ENCODE assay signal across 8 cellular contexts in genomic region chr1:165828103-165828558, GRCh38. TPM values are rescaled to one million over a fixed set of nuclear protein-coding genes. Genes with fewer than 3 reads are reported as not detected.
DNase-seq lines count a peak whose midpoint lies in the region; ATAC-seq, FAIRE-seq and TF ChIP-seq lines count a peak whose summit lies in the region.

No MANE protein-coding gene starts in this region.

- H2AFZ ChIP-seq in HepG2 (ENCODE audit: low read length) = peak overlapping the region; percentile 61

- peak overlapping the region; percentile 95 for H3K27ac Mint-ChIP-seq in HFFc6

- CTCF ChIA-PET in HepG2 (lab: Yijun Ruan, JAX; ENCODE audit: low intra/inter-chr PET ratio, low total read pairs) = no interaction called here

- DNase-seq in NCI-H524 (lab: John Stamatoyannopoulos, UW) (peak; percentile 47 to 57), NCI-H524 treated with DMSO at 0.1 percent for 48 hours (lab: John Stamatoyannopoulos, UW) (no peak), HFFc6 (peak; percentile 3), NAMALWA (ENCODE audit: low spot score) (peak; percentile 79), cerebellum (ENCODE audit: low spot score) (peak; percentile 60), HepG2 (ENCODE audit: low spot score) (peak; percentile 21)
- DNase-seq in stimulated activated CD4-positive, alpha-beta T cell treated with anti-CD3 and anti-CD28 coated beads, Interleukin-4, amount 100 ng/mL, for 48 hours (ENCODE audit: low read depth in 2 of 2) = peak; percentile 28 to 46

- no peak for FAIRE-seq in HepG2 (lab: Jason Lieb, UNC)

- H3K36me3 Mint-ChIP-seq in HFFc6 (ENCODE audit: low read depth) = peaks cover 8% of the 10 kb centered on the region

- TF ChIP-seq EP300 in HepG2 (IDR thresholded peaks at IDR 0.05; ENCODE audit: low read depth in 2 of 2, low read length in 2 of 2) (no peak), HepG2 (CRISPR knock-in tag; IDR thresholded peaks at IDR 0.05; ENCODE audit: borderline replicate concordance) (no peak)

- WGBS in HepG2 (ENCODE audit: low lambda C conversion rate) = 2% methylated on average over 12 of the region's 43 CpGs

- H3K4me2 ChIP-seq in HepG2 (ENCODE audit: low read depth, low read length) = peak overlapping the region; percentile 92

- peaks cover 49% of the 10 kb centered on the region for H3K79me2 ChIP-seq in HepG2 (ENCODE audit: insufficient read depth, low read length)

- peak; percentile 52 to 56; a peak in 2 of 4 replicates for TF ChIP-seq POLR2A in HepG2 (IDR thresholded peaks at IDR 0.05; ENCODE audit: insufficient read depth in 1 of 2, low read depth in 2 of 2, low read length in 2 of 2)

- H3K27ac ChIP-seq in VCaP (peak overlapping the region; percentile 96), HepG2 (ENCODE audit: extremely low read length, insufficient read depth, low read length) (peak overlapping the region; percentile 94)

- H3K9me3 Mint-ChIP-seq in HFFc6 = no peaks in the 10 kb centered on the region

- peaks cover 44% of the 10 kb centered on the region for H3K4me1 ChIP-seq in HepG2 (ENCODE audit: insufficient read depth, low read length)

- H3K4me3 ChIP-seq in HepG2 (replicated peaks in 1 of 3; ENCODE audit: insufficient read depth in 1 of 3, low read depth in 2 of 3, low read length in 3 of 3) = peak overlapping the region; percentile 81 to 87 (median 86)

- peak overlapping the region; percentile 94 for H3K9ac ChIP-seq in HepG2 (ENCODE audit: insufficient read depth, low read depth, low read length)

- H3K4me1 Mint-ChIP-seq in HFFc6 (ENCODE audit: low read depth) = peaks cover 31% of the 10 kb centered on the region

- H4K20me1 ChIP-seq in HepG2 (ENCODE audit: insufficient read depth, low read length) = peaks cover 4% of the 10 kb centered on the region

- H3K36me3 ChIP-seq in HepG2 (replicated peaks in 1 of 2; ENCODE audit: control insufficient read depth in 1 of 2, insufficient read depth in 2 of 2, low read length in 2 of 2) = peaks cover 0 to 4% of the 10 kb centered on the region in 2 experiments; a peak in 1 of 5 replicates

- POLR2A ChIA-PET in HepG2 (lab: Yijun Ruan, JAX) = interaction anchor here (1.4 to 2.4 kb wide), 11 partner anchors 9 to 198 kb away, joined by 3 to 22 read pairs (median 6); partner anchors contain the start of genes MGST3 and TMCO1

- intact Hi-C loops in HepG2 (cut with micrococcal nuclease; ENCODE audit: unreplicated experiment) = loop anchor here (2.0 kb wide), 2 partner anchors 43 to 83 kb away; no protein-coding TSS in a partner anchor

- H3K4me3 Mint-ChIP-seq in HFFc6 = peak overlapping the region; percentile 98

- H3K27me3 Mint-ChIP-seq in HFFc6 (ENCODE audit: insufficient read depth) = peaks cover 1% of the 10 kb centered on the region

- ATAC-seq in HepG2 = peak; percentile 56

- BruUV-seq in HepG2 (replicated peaks; lab: Mats Ljungman, UMichigan) = no TSS peak

- no peak; the same call in none of the 2 replicates for TF ChIP-seq RAD21 in HepG2 (CRISPR knock-in tag; IDR thresholded peaks at IDR 0.05)

- TF ChIP-seq CTCF in HFFc6 (IDR thresholded peaks at IDR 0.05) (no peak), VCaP (conservative IDR thresholded peaks at IDR 0.05) (no peak), HepG2 (CRISPR knock-in tag; IDR thresholded peaks at IDR 0.05) (no peak; the same call in 1 of the 2 replicates)

- H3K9me3 ChIP-seq in HepG2 (ENCODE audit: low read length) = no peaks in the 10 kb centered on the region

- in situ Hi-C loops in HepG2 (cut with HindIII; ENCODE audit: extremely low pct_ligation_motif_present, low pct_unique_long_range_greater_than_20kb) = loop anchor here (5.0 kb wide), 1 partner anchor 79 kb away; no protein-coding TSS in a partner anchor

- peaks cover 0 to 4% of the 10 kb centered on the region in 2 experiments; a peak in 2 of 5 replicates for H3K27me3 ChIP-seq in HepG2 (ENCODE audit: control insufficient read depth in 1 of 2, insufficient read depth in 2 of 2, low read length in 2 of 2)

TF ChIP-seq in HepG2, 621 proteins besides CTCF, POLR2A, EP300 and RAD21 (continues in another document):
- TF ChIP-seq E2F5 (CRISPR knock-in tag; conservative IDR thresholded peaks at IDR 0.05) (0 out of 2 replicates have a peak, but pooled peaks have one; percentile 51), ZNF709 (CRISPR knock-in tag; IDR thresholded peaks at IDR 0.05) (no peak), ZBTB7A (CRISPR knock-in tag; IDR thresholded peaks at IDR 0.05) (peak; percentile 56), ASH2L (IDR thresholded peaks at IDR 0.05; ENCODE audit: insufficient read length, low read depth, low read length) (peak; percentile 47), CBX2 (IDR thresholded peaks at IDR 0.05; ENCODE audit: low read depth, low read length) (no peak), CBX2 (CRISPR knock-in tag; IDR thresholded peaks at IDR 0.05; ENCODE audit: low read depth) (no peak), ZNF746 (CRISPR knock-in tag; IDR thresholded peaks at IDR 0.05) (peak; percentile 29; the same call in 1 of the 2 replicates), FOSL2 (CRISPR knock-in tag; IDR thresholded peaks at IDR 0.05) (0 out of 2 replicates have a peak, but pooled peaks have one; percentile 4), KMT2B (CRISPR knock-in tag; IDR thresholded peaks at IDR 0.05) (0 out of 2 replicates have a peak, but pooled peaks have one; percentile 35)

RNA-seq across cellular contexts. Expression of gene UCK2, which starts 0.7 kb away (rescaled TPM):
- 10 to 100 TPM; 42.5 to 60.0 (median 52.1) TPM for total RNA-seq in HFFc6 (2021; fragmentation: NEBNext Ultra II Directional; extraction: Animal tissue kit (Norgen Biotek cat#: 25700))
- total RNA-seq in cerebellum (54.1 TPM), HepG2 (2016; rRNA removed; fragmentation: Illumina TruSeq; extraction: Trizol) (61.2 and 64.3 TPM in 2 replicates)
- 48.7 and 49.7 TPM in 2 replicates for total RNA-seq in HepG2 (2016; cell fraction: cytosol; rRNA removed; fragmentation: Illumina TruSeq; extraction: Trizol; ENCODE audit: low read depth)
- total RNA-seq in HepG2 (2016; cell fraction: insoluble cytoplasmic fraction; rRNA removed; fragmentation: Illumina TruSeq; extraction: Trizol) = 63.3 and 67.3 TPM in 2 replicates
- total RNA-seq in HepG2 (2016; cell fraction: membrane; rRNA removed; fragmentation: Illumina TruSeq; extraction: Trizol) = 50.4 and 50.6 TPM in 2 replicates
- total RNA-seq in HepG2 (2016; cell fraction: nucleus; rRNA removed; fragmentation: Illumina TruSeq; extraction: Trizol) = 29.2 and 34.0 TPM in 2 replicates
- 67.7 and 78.0 TPM in 2 replicates for polyA plus RNA-seq in HepG2 (2011; rRNA removed)
- polyA plus RNA-seq in HepG2 (2011; cell fraction: cytosol; rRNA removed) = 65.6 and 80.3 TPM in 2 replicates
- polyA plus RNA-seq in HepG2 (2011; cell fraction: nucleus; rRNA removed) = 37.2 and 37.9 TPM in 2 replicates
- 42.1 and 43.5 TPM in 2 replicates for polyA plus RNA-seq in HepG2 (2012)
- polyA plus RNA-seq in HepG2 (2016; cell fraction: cytosol; fragmentation: Illumina TruSeq; extraction: Trizol; ENCODE audit: low read depth) = 37.9 and 42.9 TPM in 2 replicates
- 73.9 and 74.9 TPM in 2 replicates for polyA plus RNA-seq in HepG2 (2016; cell fraction: insoluble cytoplasmic fraction; fragmentation: Illumina TruSeq; extraction: Trizol; ENCODE audit: low read depth)
- 38.1 and 41.9 TPM in 2 replicates for polyA plus RNA-seq in HepG2 (2016; cell fraction: membrane; fragmentation: Illumina TruSeq; extraction: Trizol; ENCODE audit: low read depth)
- polyA plus RNA-seq in HepG2 (2016; cell fraction: nucleus; fragmentation: Illumina TruSeq; extraction: Trizol; ENCODE audit: insufficient read depth, low read depth) = 50.4 and 61.3 TPM in 2 replicates
- polyA minus RNA-seq in HepG2 (2011; rRNA and poly(A)+ RNA removed; ENCODE audit: low replicate concordance) = 72.4 and 233 TPM in 2 replicates
- 37.7 and 47.8 TPM in 2 replicates for polyA minus RNA-seq in HepG2 (2011; cell fraction: cytosol; rRNA and poly(A)+ RNA removed)
- 32.8 and 33.9 TPM in 2 replicates for polyA minus RNA-seq in HepG2 (2011; cell fraction: nucleus; rRNA and poly(A)+ RNA removed)

RNA-seq across cellular contexts. Expression of gene TMCO1, which starts 59.5 kb away (rescaled TPM):
- total RNA-seq in HFFc6 (2021; fragmentation: NEBNext Ultra II Directional; extraction: Animal tissue kit (Norgen Biotek cat#: 25700)) = 100 to 1,000 TPM; 134 to 165 (median 137) TPM
- 45.0 TPM for total RNA-seq in cerebellum
- 85.3 and 119 TPM in 2 replicates for total RNA-seq in HepG2 (2016; rRNA removed; fragmentation: Illumina TruSeq; extraction: Trizol)
- 21.5 and 21.7 TPM in 2 replicates for total RNA-seq in HepG2 (2016; cell fraction: cytosol; rRNA removed; fragmentation: Illumina TruSeq; extraction: Trizol; ENCODE audit: low read depth)
- total RNA-seq in HepG2 (2016; cell fraction: insoluble cytoplasmic fraction; rRNA removed; fragmentation: Illumina TruSeq; extraction: Trizol) = 96.8 and 124 TPM in 2 replicates
- 36.9 and 37.7 TPM in 2 replicates for total RNA-seq in HepG2 (2016; cell fraction: membrane; rRNA removed; fragmentation: Illumina TruSeq; extraction: Trizol)
- 87.3 and 93.4 TPM in 2 replicates for total RNA-seq in HepG2 (2016; cell fraction: nucleus; rRNA removed; fragmentation: Illumina TruSeq; extraction: Trizol)
- polyA plus RNA-seq in HepG2 (2011; rRNA removed) = 106 TPM in 2 replicates
- 52.5 and 87.0 TPM in 2 replicates for polyA plus RNA-seq in HepG2 (2011; cell fraction: cytosol; rRNA removed)
- polyA plus RNA-seq in HepG2 (2011; cell fraction: nucleus; rRNA removed) = 16.1 and 21.6 TPM in 2 replicates
- polyA plus RNA-seq in HepG2 (2012) = 47.2 and 80.4 TPM in 2 replicates
- 21.4 and 21.8 TPM in 2 replicates for polyA plus RNA-seq in HepG2 (2016; cell fraction: cytosol; fragmentation: Illumina TruSeq; extraction: Trizol; ENCODE audit: low read depth)
- 89.7 and 101 TPM in 2 replicates for polyA plus RNA-seq in HepG2 (2016; cell fraction: insoluble cytoplasmic fraction; fragmentation: Illumina TruSeq; extraction: Trizol; ENCODE audit: low read depth)
- polyA plus RNA-seq in HepG2 (2016; cell fraction: membrane; fragmentation: Illumina TruSeq; extraction: Trizol; ENCODE audit: low read depth) = 30.1 and 30.7 TPM in 2 replicates
- 157 and 166 TPM in 2 replicates for polyA plus RNA-seq in HepG2 (2016; cell fraction: nucleus; fragmentation: Illumina TruSeq; extraction: Trizol; ENCODE audit: insufficient read depth, low read depth)
- polyA minus RNA-seq in HepG2 (2011; rRNA and poly(A)+ RNA removed; ENCODE audit: low replicate concordance) = 160 and 278 TPM in 2 replicates
- 41.8 and 64.7 TPM in 2 replicates for polyA minus RNA-seq in HepG2 (2011; cell fraction: cytosol; rRNA and poly(A)+ RNA removed)
- 33.7 and 41.3 TPM in 2 replicates for polyA minus RNA-seq in HepG2 (2011; cell fraction: nucleus; rRNA and poly(A)+ RNA removed)
